8 cellular contexts compared by ENCODE assay signal in genomic region chr6:136927313-136927712, GRCh38. TPM values are rescaled to one million over a fixed set of nuclear protein-coding genes. Genes with fewer than 3 reads are reported as not detected.
DNase-seq lines count a peak whose midpoint lies in the region; ATAC-seq and TF ChIP-seq lines count a peak whose summit lies in the region.

No MANE protein-coding gene starts in this region.

- TF ChIP-seq CTCF in A673 (conservative IDR thresholded peaks at IDR 0.05; ENCODE audit: low read depth, low read length) (peak; percentile 63), GM10266 (IDR thresholded peaks at IDR 0.05; ENCODE audit: control insufficient read depth, insufficient read depth, low read depth, missing control alignments) (peak; percentile 53), epithelial cell of esophagus (IDR thresholded peaks at IDR 0.05; ENCODE audit: insufficient read depth, low read depth, low read length, missing control alignments) (peak; percentile 20)

- no peaks in the 10 kb centered on the region for H3K36me3 ChIP-seq in A673 (ENCODE audit: insufficient read depth, low read length, poor library complexity, severe bottlenecking)

- H3K27me3 ChIP-seq in A673 (replicated peaks; ENCODE audit: insufficient read depth, low read depth, low read length, poor library complexity): peaks cover 33% of the 10 kb centered on the region

- POLR2A ChIA-PET in A673 (lab: Charles Lee; ENCODE audit: low non-redundant PET): no interaction called here

- no peaks in the 10 kb centered on the region for H3K9me3 ChIP-seq in A673 (ENCODE audit: low read depth, low read length, poor library complexity, severe bottlenecking)

- CTCF ChIA-PET in A673 (lab: Charles Lee): no interaction called here

- ATAC-seq in GM21529 (IDR thresholded peaks at IDR 0.05; ENCODE audit: unreplicated experiment): no peak

- no TSS peak for BruUV-seq in A673 (replicated peaks; lab: Mats Ljungman, UMichigan)

- intact Hi-C loops in A673 (cut with micrococcal nuclease; ENCODE audit: unreplicated experiment): loop anchor here (5.0 to 10.0 kb wide), 4 partner anchors 80 to 643 kb away; partner anchors contain the start of gene BCLAF1

- H3K4me3 ChIP-seq in A673 (ENCODE audit: low read depth, low read length, poor library complexity, severe bottlenecking) (no peak overlapping the region), epithelial cell of esophagus (ENCODE audit: low read length) (no peak overlapping the region)

- peaks cover 9% of the 10 kb centered on the region for H3K4me1 ChIP-seq in A673 (ENCODE audit: insufficient read depth, low read length, poor library complexity, severe bottlenecking)

- no peak overlapping the region for H3K27ac ChIP-seq in A673 (ENCODE audit: low read depth, low read length, poor library complexity, severe bottlenecking)

- DNase-seq in A673 (ENCODE audit: low spot score) (peak; percentile 59), GM10266 (ENCODE audit: extremely low spot score) (peak; percentile 58), NCI-H146 (lab: John Stamatoyannopoulos, UW) (peak; percentile 64), epithelial cell of esophagus (ENCODE audit: low read depth) (peak; percentile 17), cortex of kidney (lab: John Stamatoyannopoulos, UW) (no peak), SW480 (ENCODE audit: low spot score) (no peak), GF-D8 (lab: John Stamatoyannopoulos, UW) (no peak)

RNA-seq across cellular contexts. Expression of gene SLC35D3, which starts 5.2 kb away (rescaled TPM):
- not detected in 2 replicates for total RNA-seq in A673 (2021)

Comparison
In these comparisons a context has a peak if more than half of its experiments do, and no peak if none do; other contexts are left out.
1. DNase-seq: peak in A673 (single experiment), GM10266 (single experiment), NCI-H146 (single experiment) and epithelial cell of esophagus (single experiment); none in cortex of kidney (single experiment), SW480 (single experiment) and GF-D8 (single experiment).
2. Peak in every context shown above with its lines, with median percentiles within 50 percentile points of each other: CTCF ChIP-seq.